In genomic region chr19:14526423-14526822, GRCh38 we compare ENCODE assay signal across 1 cellular context.
TF ChIP-seq lines count a peak whose summit lies in the region.

No MANE protein-coding gene starts in this region.

TF ChIP-seq in GM23338, 12 proteins besides CTCF, POLR2A, EP300 and RAD21:
- no peak for TF ChIP-seq EZH2 (IDR thresholded peaks at IDR 0.05; ENCODE audit: low read depth, unreplicated experiment)
- TF ChIP-seq ZNF331 (CRISPR knock-in tag; IDR thresholded peaks at IDR 0.05; ENCODE audit: low read depth), result no peak
- TF ChIP-seq ZNF114 (CRISPR knock-in tag; IDR thresholded peaks at IDR 0.05), result no peak
- no peak for TF ChIP-seq JUNB (IDR thresholded peaks at IDR 0.05; ENCODE audit: unreplicated experiment)
- TF ChIP-seq CREB1 (CRISPR knock-in tag; IDR thresholded peaks at IDR 0.05; ENCODE audit: low read depth), result no peak
- no peak for TF ChIP-seq NANOG (IDR thresholded peaks at IDR 0.05; ENCODE audit: borderline replicate concordance)
- TF ChIP-seq POLR2AphosphoS5 (IDR thresholded peaks at IDR 0.05; ENCODE audit: low read depth), result no peak
